In the genomic region with DNA sequence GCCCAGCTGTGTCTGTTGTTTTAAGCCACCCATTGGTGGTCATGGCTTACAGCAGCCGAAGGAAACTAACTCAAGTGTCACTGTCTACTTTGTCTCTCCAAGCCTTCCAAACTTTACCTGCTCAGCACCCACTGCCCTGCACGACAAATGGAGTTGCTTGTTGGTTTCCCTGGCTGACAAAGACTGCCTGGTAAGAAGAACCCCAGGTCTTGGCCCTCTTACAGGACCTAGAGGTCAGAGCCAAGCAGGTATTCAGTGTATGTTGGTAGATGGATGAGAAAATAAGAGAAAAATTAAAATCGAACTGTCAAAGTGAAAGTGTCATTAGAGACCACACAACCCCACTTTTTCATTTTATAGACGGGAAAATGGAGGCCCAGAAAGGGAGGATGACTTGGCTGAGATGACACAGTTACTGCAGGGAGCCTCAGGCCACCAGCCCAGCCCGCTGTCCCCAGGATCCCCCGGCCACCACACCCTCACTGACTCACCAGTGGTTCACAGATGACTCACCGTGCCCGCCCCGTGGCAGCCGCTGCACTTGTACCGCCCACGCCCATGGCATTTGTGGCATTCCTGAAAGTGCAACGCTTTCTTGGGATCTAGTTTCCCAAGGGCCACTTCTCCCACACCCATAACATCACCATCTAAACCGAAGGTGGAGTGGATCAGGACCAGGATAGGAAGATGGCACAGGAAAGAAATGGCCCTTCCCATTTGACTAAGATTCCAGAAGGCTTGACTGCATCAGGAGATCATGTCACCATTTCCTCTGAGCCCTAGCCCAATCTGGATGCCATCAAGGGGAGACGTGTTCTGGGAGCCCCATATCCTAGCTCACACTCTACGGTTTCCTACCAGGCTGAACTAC, we compare ENCODE assay signal across 8 cellular contexts. TPM values are rescaled to one million over a fixed set of nuclear protein-coding genes. Genes with fewer than 3 reads are reported as not detected.
A peak's percentile ranks its signal among the peaks of the same experiment; 100 is the strongest.
DNase-seq lines count a peak whose midpoint lies in the region; ATAC-seq and TF ChIP-seq lines count a peak whose summit lies in the region.

No MANE protein-coding gene starts in this region.

- H3K27me3 Mint-ChIP-seq in osteocyte (ENCODE audit: unreplicated experiment), result no peaks in the 10 kb centered on the region

- DNase-seq in SK-MEL-5 (ENCODE audit: low read depth, low spot score) (peak; percentile 79), colonic mucosa (peak; percentile 82), osteocyte (ENCODE audit: extremely low spot score, unreplicated experiment) (peak; percentile 95), omental fat pad (ENCODE audit: low spot score) (no peak), retina (no peak)

- H3K4me1 Mint-ChIP-seq in osteocyte (ENCODE audit: unreplicated experiment), result peaks cover 38% of the 10 kb centered on the region

- H3K27ac ChIP-seq in colonic mucosa, result no peak overlapping the region

- H3K27ac Mint-ChIP-seq in osteocyte (ENCODE audit: unreplicated experiment), result peak overlapping the region; percentile 87

- no peak overlapping the region for H3K4me3 ChIP-seq in colonic mucosa

- no peaks in the 10 kb centered on the region for H3K9me3 Mint-ChIP-seq in osteocyte (ENCODE audit: unreplicated experiment)

- no peaks in the 10 kb centered on the region for H3K36me3 ChIP-seq in colonic mucosa

- no peak overlapping the region for H3K9ac ChIP-seq in colonic mucosa (ENCODE audit: low read depth in 2 of 2, low read length in 2 of 2)

- ATAC-seq in GM18498 (IDR thresholded peaks at IDR 0.05; ENCODE audit: unreplicated experiment), result peak; percentile 78
- ATAC-seq in HG02763 (IDR thresholded peaks at IDR 0.05; ENCODE audit: unreplicated experiment), result peak; percentile 62
- no peak for ATAC-seq in omental fat pad (ENCODE audit: low FRiP score)
- no peak for ATAC-seq in GM21528 (IDR thresholded peaks at IDR 0.05; ENCODE audit: low FRiP score, unreplicated experiment)

- no peak overlapping the region for H3K4me3 Mint-ChIP-seq in osteocyte (ENCODE audit: unreplicated experiment)

- intact Hi-C loops in colonic mucosa (cut with DNase I), result no loop called here

- no peaks in the 10 kb centered on the region for H3K27me3 ChIP-seq in colonic mucosa

- H3K4me1 ChIP-seq in colonic mucosa, result no peaks in the 10 kb centered on the region

- TF ChIP-seq CTCF in colonic mucosa (IDR thresholded peaks at IDR 0.05), result no peak
- no peak for TF ChIP-seq CTCF in osteocyte (IDR thresholded peaks at IDR 0.05)
- TF ChIP-seq CTCF in omental fat pad (IDR thresholded peaks at IDR 0.05), result no peak

- no peaks in the 10 kb centered on the region for H3K36me3 Mint-ChIP-seq in osteocyte (ENCODE audit: unreplicated experiment)

- H3K9me3 ChIP-seq in colonic mucosa, result no peaks in the 10 kb centered on the region

- in situ Hi-C loops in SK-MEL-5 (cut with HindIII; ENCODE audit: low pct_unique_long_range_greater_than_20kb, low sequenced_read_pairs), result no loop called here

RNA-seq across cellular contexts. Expression of a gene that starts 15.2 kb away (rescaled TPM):
- total RNA-seq in SK-MEL-5 (2014; rRNA removed; shearing (Covaris generic)), result not detected in 2 replicates
- polyA plus RNA-seq in SK-MEL-5 (2015; cell fraction: cytosol; rRNA removed), result 0.05 and 0.33 TPM in 2 replicates
- 0.99 and 3.8 TPM in 2 replicates for polyA plus RNA-seq in SK-MEL-5 (2015; cell fraction: nucleus; rRNA removed)
- total RNA-seq in colonic mucosa (1 to 10 TPM; 1.2 to 4.9 TPM), osteocyte (not detected in 2 replicates), omental fat pad (1 to 10 TPM in 1 of 4 donors, under 1 TPM in 1, not detected in 2; 0.50 to 1.9 TPM)

Comparison
In these comparisons a context has a peak if more than half of its experiments do, and no peak if none do; other contexts are left out.
1. ATAC-seq: peak in GM18498 (single experiment) and HG02763 (single experiment); none in omental fat pad (single experiment) and GM21528 (single experiment).
2. DNase-seq: peak in SK-MEL-5 (single experiment), colonic mucosa (single experiment) and osteocyte (single experiment); none in omental fat pad (single experiment) and retina (single experiment).